In the genomic region with DNA sequence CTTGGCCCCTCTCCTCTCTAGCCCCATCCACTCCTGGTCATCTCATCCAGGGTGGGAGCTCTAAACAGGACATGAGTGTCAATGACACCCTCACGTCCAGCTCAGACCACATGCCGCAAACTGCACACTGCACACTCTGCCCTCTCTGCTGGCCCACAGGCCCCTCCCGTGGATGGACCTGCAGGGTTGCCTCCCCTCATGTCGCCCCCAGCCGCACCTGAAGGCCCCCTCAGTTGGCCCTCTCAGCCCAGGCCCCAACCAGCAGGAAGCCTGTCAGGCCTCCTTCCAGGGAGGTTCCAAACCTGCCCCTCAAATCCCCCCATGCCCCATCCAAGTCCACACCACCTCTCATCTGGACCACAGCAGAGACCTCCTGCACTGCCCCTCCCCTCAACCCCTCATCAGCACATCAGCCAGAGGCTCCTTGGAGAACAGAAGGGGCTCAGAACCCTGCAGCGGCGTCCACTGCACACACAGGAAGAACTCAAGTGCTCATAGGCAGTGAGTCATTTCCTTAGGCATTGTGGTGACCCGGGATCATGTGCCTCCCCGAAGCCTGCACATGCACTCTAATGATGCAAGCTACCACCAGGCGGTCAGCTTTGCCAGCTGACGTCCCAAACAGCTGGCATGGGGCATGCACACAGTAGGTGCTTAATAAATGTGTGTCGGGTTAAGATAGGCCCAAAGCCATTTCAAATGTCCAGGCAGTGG, we compare ENCODE assay signal across 8 cellular contexts. TPM values are rescaled to one million over a fixed set of nuclear protein-coding genes. Genes with fewer than 3 reads are reported as not detected.
DNase-seq lines count a peak whose midpoint lies in the region; ATAC-seq, FAIRE-seq and TF ChIP-seq lines count a peak whose summit lies in the region.

No MANE protein-coding gene starts in this region.

- TF ChIP-seq CTCF in AG09319 (IDR thresholded peaks at IDR 0.05; ENCODE audit: low read depth, low read length) = no peak
- TF ChIP-seq CTCF in coronary artery (IDR thresholded peaks at IDR 0.05) = no peak
- TF ChIP-seq CTCF in transverse colon (IDR thresholded peaks at IDR 0.05) = no peak
- no peak for TF ChIP-seq CTCF in D721Med (IDR thresholded peaks at IDR 0.05; ENCODE audit: insufficient read depth, missing control alignments)

- WGBS in transverse colon (ENCODE audit: low coverage in 1 of 2), 2 donors = 67 to 80% methylated on average over 1 to 12 of the region's 12 CpGs

- TF ChIP-seq POLR2A in transverse colon (IDR thresholded peaks at IDR 0.05) = no peak

- no peak for FAIRE-seq in D721Med (lab: Jason Lieb, UNC)

- DNase-seq in AG09319 (ENCODE audit: extremely low read depth, low read depth) = peak; percentile 44
- peak; percentile 95 for DNase-seq in HT1080 (ENCODE audit: low read depth)
- peak; percentile 84 for DNase-seq in coronary artery (ENCODE audit: low spot score)
- peak; percentile 80 for DNase-seq in mucosa of gallbladder (ENCODE audit: low spot score)
- DNase-seq in transverse colon = peak; percentile 63
- no peak for DNase-seq in D721Med (ENCODE audit: insufficient read length, low spot score)

- H3K36me3 ChIP-seq in transverse colon = no peaks in the 10 kb centered on the region

- H3K27me3 ChIP-seq in transverse colon = no peaks in the 10 kb centered on the region

- no peak for TF ChIP-seq EP300 in transverse colon (IDR thresholded peaks at IDR 0.05; ENCODE audit: low read depth)

- H3K4me3 ChIP-seq in coronary artery (peak overlapping the region; percentile 15), transverse colon (no peak overlapping the region)

- peaks cover 0 to 39% (median 16%) of the 10 kb centered on the region in 4 donors for H3K4me1 ChIP-seq in transverse colon

- H3K27ac ChIP-seq in coronary artery (peak overlapping the region; percentile 52 to 81), transverse colon (peak overlapping the region; percentile 55 to 74 (median 60))

- intact Hi-C loops in transverse colon (cut with DNase I; ENCODE audit: low total_unique reads) = loop anchor here (10.0 kb wide), 1 partner anchor 474 kb away; no protein-coding TSS in a partner anchor

- no peaks in the 10 kb centered on the region for H3K9me3 ChIP-seq in transverse colon

- in situ Hi-C loops in transverse colon (cut with MboI; ENCODE audit: low pct_ligation_motif_present in 1 of 4, low pct_unique_long_range_greater_than_20kb in 1 of 4, low sequenced_read_pairs in 3 of 4) = loop anchor here (5.0 to 25.0 kb wide), 5 partner anchors 461 to 586 kb away; partner anchors contain the start of genes C11orf21 (in 1 of the 4), KCNQ1 (in 1 of the 4), TRPM5 (in 1 of the 4) and TSPAN32 (in 1 of the 4)

- ATAC-seq in activated CD4-positive, CD25-positive, alpha-beta regulatory T cell treated with anti-CD3 and anti-CD28 coated beads, Interleukin-2, amount 50 U/mL, for 24 hours = peak; percentile 67 to 69
- no peak for ATAC-seq in HG03521 (IDR thresholded peaks at IDR 0.05; ENCODE audit: unreplicated experiment)

RNA-seq across cellular contexts. Expression of gene CDKN1C, which starts 12.9 kb away (rescaled TPM):
- 2.1 and 4.4 TPM in 2 replicates for total RNA-seq in HT1080 (2014; rRNA removed; shearing (Covaris generic))
- 0.86 and 1.7 TPM in 2 replicates for polyA plus RNA-seq in HT1080 (2015; cell fraction: cytosol; rRNA removed)
- polyA plus RNA-seq in HT1080 (2015; cell fraction: nucleus; rRNA removed) = 1.3 and 1.5 TPM in 2 replicates
- total RNA-seq in mucosa of gallbladder = 59.4 TPM
- 10 to 100 TPM; 12.4 to 40.0 (median 27.7) TPM for total RNA-seq in transverse colon

RNA-seq across cellular contexts. Expression of gene PHLDA2, which starts 30.7 kb away (rescaled TPM):
- 71.3 and 193 TPM in 2 replicates for total RNA-seq in HT1080 (2014; rRNA removed; shearing (Covaris generic))
- polyA plus RNA-seq in HT1080 (2015; cell fraction: cytosol; rRNA removed) = 279 and 295 TPM in 2 replicates
- polyA plus RNA-seq in HT1080 (2015; cell fraction: nucleus; rRNA removed) = 40.8 and 82.2 TPM in 2 replicates
- total RNA-seq in mucosa of gallbladder (38.7 TPM), transverse colon (10 to 100 TPM in 1 of 4 donors, 1 to 10 TPM in 1, not detected in 2; 8.2 to 16.2 TPM)
